Comparison of ENCODE assay signal across 23 cellular contexts in genomic region chr3:11050666-11051323, GRCh38. TPM values are rescaled to one million over a fixed set of nuclear protein-coding genes. Genes with fewer than 3 reads are reported as not detected.
A peak's percentile ranks its signal among the peaks of the same experiment; 100 is the strongest.
DNase-seq lines count a peak whose midpoint lies in the region; ATAC-seq, FAIRE-seq and TF ChIP-seq lines count a peak whose summit lies in the region.
"Had no signal": no experiment of that assay in that cellular context is flagged by ENCODE, and none has a peak within 500 bp of the region (broad histone marks: within the 10 kb centered on the region; RNA-seq: fewer than 3 reads in every experiment).

No MANE protein-coding gene starts in this region.

- H3K9me3 ChIP-seq in kidney (ENCODE audit: control insufficient read depth in 1 of 2, low read length in 2 of 2) (no peaks in the 10 kb centered on the region), upper lobe of left lung (no peaks in the 10 kb centered on the region)
- H3K9me3 ChIP-seq: SJCRH30 had no signal

- FAIRE-seq in kidney (lab: Jason Lieb, UNC), result no peak
- FAIRE-seq: A204.1, H1, HepG2 had no signal

- H3K4me3 ChIP-seq in kidney (ENCODE audit: low read length in 2 of 2), result no peak overlapping the region
- H3K4me3 ChIP-seq in upper lobe of left lung, result no peak overlapping the region
- H3K4me3 ChIP-seq: PC-9, SJCRH30 had no signal

- H3K9me3 Mint-ChIP-seq in activated CD8-positive, alpha-beta T cell treated with anti-CD3 and anti-CD28 coated beads, Interleukin-2, amount 10 ng/mL, durations not matched to agents 7 days and 5 days (ENCODE audit: insufficient read depth), result no peaks in the 10 kb centered on the region

- CTCF ChIA-PET in activated CD8-positive, alpha-beta T cell treated with anti-CD3 and anti-CD28 coated beads, Interleukin-2, amount 10 ng/mL, durations not matched to agents 7 days and 5 days (lab: Charles Lee), result interaction anchor here (1.4 kb wide), 1 partner anchor 9 kb away, joined by 4 read pairs; no protein-coding TSS in a partner anchor

- H3K36me3 Mint-ChIP-seq in activated CD8-positive, alpha-beta T cell treated with anti-CD3 and anti-CD28 coated beads, Interleukin-2, amount 10 ng/mL, durations not matched to agents 7 days and 5 days (ENCODE audit: low read depth), result no peaks in the 10 kb centered on the region
- H3K36me3 Mint-ChIP-seq: CD8-positive, alpha-beta memory T cell had no signal

- H3K27ac Mint-ChIP-seq in activated CD8-positive, alpha-beta T cell treated with anti-CD3 and anti-CD28 coated beads, Interleukin-2, amount 10 ng/mL, durations not matched to agents 7 days and 5 days, result no peak overlapping the region
- H3K27ac Mint-ChIP-seq: CD8-positive, alpha-beta memory T cell had no signal

- H3K27ac ChIP-seq in kidney (ENCODE audit: low read depth in 2 of 2, low read length in 2 of 2) (no peak overlapping the region), upper lobe of left lung (no peak overlapping the region)
- H3K27ac ChIP-seq: KMS-11, PC-9, RWPE1, SJCRH30 had no signal

- DNase-seq in SIG-M5 treated with dmso at 0.1 percent for 504 hours (lab: John Stamatoyannopoulos, UW; ENCODE audit: unreplicated experiment) (peak; percentile 17), SIG-M5 (lab: John Stamatoyannopoulos, UW) (no peak), NCI-H2171 (lab: John Stamatoyannopoulos, UW) (peak; percentile 38), islet precursor cell (peak; percentile 34), HT-29 (ENCODE audit: low spot score) (no peak), kidney (no peak), upper lobe of left lung (no peak)
- no peak for DNase-seq in activated CD8-positive, alpha-beta T cell treated with anti-CD3 and anti-CD28 coated beads, Interleukin-2, amount 10 ng/mL, durations not matched to agents 7 days and 5 days
- DNase-seq: C1 segment of cervical spinal cord; CD8-positive, alpha-beta memory T cell; DMS53; NCI-H187; NCI-H345; NCI-H526 treated with DMSO at 0.1 percent for 48 hours; PC-9; SJCRH30 had no signal

- H3K9ac ChIP-seq in kidney (ENCODE audit: low read length in 2 of 2), result no peak overlapping the region
- H3K9ac ChIP-seq: KMS-11 had no signal

- H3K4me1 ChIP-seq in kidney (ENCODE audit: control insufficient read depth in 1 of 2, insufficient read depth in 1 of 2, low read depth in 1 of 2, low read length in 2 of 2), result no peaks in the 10 kb centered on the region
- no peaks in the 10 kb centered on the region for H3K4me1 ChIP-seq in upper lobe of left lung
- H3K4me1 ChIP-seq: SJCRH30 had no signal

- no peak for TF ChIP-seq POLR2A in upper lobe of left lung (IDR thresholded peaks at IDR 0.05)

- 69 to 71% methylated on average over 11 of the region's 11 CpGs for WGBS in upper lobe of left lung, 2 donors

- peaks cover 17% of the 10 kb centered on the region for H3K27me3 Mint-ChIP-seq in activated CD8-positive, alpha-beta T cell treated with anti-CD3 and anti-CD28 coated beads, Interleukin-2, amount 10 ng/mL, durations not matched to agents 7 days and 5 days (ENCODE audit: low read depth)

- no peak for TF ChIP-seq CTCF in kidney (IDR thresholded peaks at IDR 0.05; ENCODE audit: borderline replicate concordance, extremely low read depth, insufficient read depth)
- no peak for TF ChIP-seq CTCF in upper lobe of left lung (IDR thresholded peaks at IDR 0.05)

- TF ChIP-seq EP300 in upper lobe of left lung (IDR thresholded peaks at IDR 0.05), result no peak

- H3K27me3 ChIP-seq in upper lobe of left lung, result no peaks in the 10 kb centered on the region

- H3K4me1 Mint-ChIP-seq in activated CD8-positive, alpha-beta T cell treated with anti-CD3 and anti-CD28 coated beads, Interleukin-2, amount 10 ng/mL, durations not matched to agents 7 days and 5 days (ENCODE audit: low read depth), result no peaks in the 10 kb centered on the region
- H3K4me1 Mint-ChIP-seq: CD8-positive, alpha-beta memory T cell had no signal

- H3K36me3 ChIP-seq in kidney (ENCODE audit: control insufficient read depth in 1 of 2, insufficient read depth in 2 of 2, low read length in 2 of 2) (no peaks in the 10 kb centered on the region), upper lobe of left lung (no peaks in the 10 kb centered on the region)
- H3K36me3 ChIP-seq: SJCRH30 had no signal

- no peak overlapping the region for H3K4me3 Mint-ChIP-seq in activated CD8-positive, alpha-beta T cell treated with anti-CD3 and anti-CD28 coated beads, Interleukin-2, amount 10 ng/mL, durations not matched to agents 7 days and 5 days
- H3K4me3 Mint-ChIP-seq: CD8-positive, alpha-beta memory T cell had no signal

- no peak for ATAC-seq in activated CD8-positive, alpha-beta T cell treated with anti-CD3 and anti-CD28 coated beads, Interleukin-2, amount 10 ng/mL, durations not matched to agents 7 days and 5 days
- ATAC-seq in upper lobe of left lung (ENCODE audit: low FRiP score in 2 of 2), result no peak
- ATAC-seq: HepG2 had no signal

- intact Hi-C loops in kidney (cut with DNase I), result no loop called here

- POLR2A ChIA-PET in activated CD8-positive, alpha-beta T cell treated with anti-CD3 and anti-CD28 coated beads, Interleukin-2, amount 10 ng/mL, durations not matched to agents 7 days and 5 days (lab: Charles Lee), result no interaction called here

RNA-seq across cellular contexts. Expression of gene SLC6A1, which starts 58.2 kb away (rescaled TPM):
- total RNA-seq in activated CD8-positive, alpha-beta T cell treated with anti-CD3 and anti-CD28 coated beads, Interleukin-2, amount 10 ng/mL, durations not matched to agents 7 days and 5 days, result not detected
- not detected in 2 replicates for total RNA-seq in HT-29 (2014; rRNA removed; shearing (Covaris generic))
- total RNA-seq in kidney, result 2.1 TPM
- not detected for polyA plus RNA-seq in kidney (ENCODE audit: insufficient read depth, low read depth, low replicate concordance)
- 10 to 100 TPM in 1 of 6 donors, 1 to 10 TPM in 1, under 1 TPM in 4; 0.46 to 11.5 (median 0.88) TPM for total RNA-seq in upper lobe of left lung
- total RNA-seq: CD8-positive, alpha-beta memory T cell; HepG2; MCF 10A; PC-9; SJCRH30; T-helper 1 cell treated with Interleukin-12 subunit alpha and Interleukin-12 subunit beta and Interleukin-4 antibody, amounts not matched to agents 30 ng/mL and 1 ng/mL, for 36 hours had no signal
- polyA plus RNA-seq: CD8-positive, alpha-beta memory T cell; HepG2 had no signal

Comparison
In these comparisons a context has a peak if more than half of its experiments do, and no peak if none do; other contexts are left out.
1. DNase-seq: peak in SIG-M5 treated with dmso at 0.1 percent for 504 hours (single experiment), NCI-H2171 (single experiment) and islet precursor cell (single experiment); none in SIG-M5 (single experiment), activated CD8-positive, alpha-beta T cell treated with anti-CD3 and anti-CD28 coated beads, Interleukin-2, amount 10 ng/mL, durations not matched to agents 7 days and 5 days (single experiment), HT-29 (single experiment), kidney (single experiment) and upper lobe of left lung (0 of 2).